30 cellular contexts compared by ENCODE assay signal in genomic region chr20:62483613-62484468, GRCh38. TPM values are rescaled to one million over a fixed set of nuclear protein-coding genes. Genes with fewer than 3 reads are reported as not detected.
A peak's percentile ranks its signal among the peaks of the same experiment; 100 is the strongest.
DNase-seq lines count a peak whose midpoint lies in the region; ATAC-seq, FAIRE-seq and TF ChIP-seq lines count a peak whose summit lies in the region.
"Had no signal": no experiment of that assay in that cellular context is flagged by ENCODE, and none has a peak within 500 bp of the region (broad histone marks: within the 10 kb centered on the region; RNA-seq: fewer than 3 reads in every experiment).

No MANE protein-coding gene starts in this region.

- H3K4me1 ChIP-seq in cardiac muscle cell (ENCODE audit: low read depth) (peaks cover 91% of the 10 kb centered on the region), H1 (replicated peaks in 1 of 4; ENCODE audit: control insufficient read depth in 3 of 4, insufficient read depth in 4 of 4, low read length in 3 of 4) (peaks cover 0 to 36% (median 29%) of the 10 kb centered on the region in 4 experiments; a peak in 6 of 7 replicates), neuronal stem cell (ENCODE audit: control insufficient read depth in 2 of 2, insufficient read depth in 1 of 2, low read depth in 1 of 2, low read length in 2 of 2) (peaks cover 3 to 32% of the 10 kb centered on the region in 2 donors), neural progenitor cell (peaks cover 48% of the 10 kb centered on the region)

- H3K4me2 ChIP-seq in H1 (ENCODE audit: insufficient read depth in 1 of 2, low read depth in 2 of 2, low read length in 2 of 2) = no peak overlapping the region; a peak in 1 of 4 replicates
- no peak overlapping the region for H3K4me2 ChIP-seq in neuronal stem cell (ENCODE audit: insufficient read depth, low read length, poor library complexity, severe bottlenecking)
- no peak overlapping the region for H3K4me2 ChIP-seq in neural progenitor cell
- H3K4me2 ChIP-seq: PC-9 had no signal

- H3K27ac ChIP-seq in cardiac muscle cell (peak overlapping the region; percentile 90), H1 (ENCODE audit: low read depth, low read length) (no peak overlapping the region), neuronal stem cell (replicated peaks; ENCODE audit: low read length) (no peak overlapping the region), neural progenitor cell (no peak overlapping the region)
- H3K27ac ChIP-seq: 22Rv1, BLaER1, HL-60, PC-9, RWPE1 had no signal

- CTCF ChIA-PET in H1 (lab: Charles Lee; ENCODE audit: partially characterized antibody) = interaction anchor here (0.6 to 7.0 kb wide), 10 partner anchors 9 to 256 kb away, joined by 3 to 68 read pairs (median 3); no protein-coding TSS in a partner anchor

- no peak overlapping the region for H3K14ac ChIP-seq in H1 (ENCODE audit: insufficient read length)
- peak overlapping the region; percentile 5 for H3K14ac ChIP-seq in neuronal stem cell (ENCODE audit: low read length)

- intact Hi-C loops in Right ventricle myocardium inferior (cut with DNase I) = no loop called here

- no peak for ATAC-seq in Right ventricle myocardium inferior
- ATAC-seq: GM12878, SK-N-SH treated with all-trans-retinoic acid at 6 μM for 48 hours had no signal

- H3K9me3 Mint-ChIP-seq in neural progenitor cell = no peaks in the 10 kb centered on the region
- no peaks in the 10 kb centered on the region for H3K9me3 Mint-ChIP-seq in endothelial cell (ENCODE audit: unreplicated experiment)
- H3K9me3 Mint-ChIP-seq: CD4-positive, alpha-beta T cell; H9; IgD-negative memory B cell had no signal

- H3K4me3 Mint-ChIP-seq in neural progenitor cell (no peak overlapping the region), endothelial cell (ENCODE audit: unreplicated experiment) (no peak overlapping the region)
- H3K4me3 Mint-ChIP-seq: CD4-positive, alpha-beta T cell had no signal

- H3K27me3 ChIP-seq in cardiac muscle cell = no peaks in the 10 kb centered on the region
- peaks cover 21 to 68% (median 62%) of the 10 kb centered on the region in 4 experiments for H3K27me3 ChIP-seq in H1 (replicated peaks in 1 of 4; ENCODE audit: control insufficient read depth in 3 of 4, extremely low read depth in 1 of 4, insufficient read depth in 3 of 4, low read length in 3 of 4)
- peaks cover 22 to 98% (median 59%) of the 10 kb centered on the region in 3 experiments for H3K27me3 ChIP-seq in neuronal stem cell (ENCODE audit: control insufficient read depth in 3 of 3, insufficient read depth in 3 of 3, low read depth in 1 of 3, low read length in 3 of 3)
- H3K27me3 ChIP-seq in neural progenitor cell = peaks cover 81% of the 10 kb centered on the region

- no peak overlapping the region for H3K27ac Mint-ChIP-seq in neural progenitor cell
- no peak overlapping the region for H3K27ac Mint-ChIP-seq in endothelial cell (ENCODE audit: unreplicated experiment)
- H3K27ac Mint-ChIP-seq: CD4-positive, alpha-beta T cell; H9; IgD-negative memory B cell had no signal

- H3K23ac ChIP-seq in H1 (ENCODE audit: insufficient read length) (no peak overlapping the region), neuronal stem cell (ENCODE audit: low read depth, low read length, poor library complexity) (peak overlapping the region; percentile 86)

- H2BK120ac ChIP-seq in H1 (replicated peaks; ENCODE audit: low read depth, low read length) = no peak overlapping the region
- no peak overlapping the region for H2BK120ac ChIP-seq in neuronal stem cell (ENCODE audit: low read depth, low read length)

- H2BK15ac ChIP-seq in H1 (ENCODE audit: low read length) (0 out of 2 replicates have a peak overlapping the region, but pooled peaks have one; percentile 2), neuronal stem cell (ENCODE audit: low read length) (peak overlapping the region; percentile 62)

- no peaks in the 10 kb centered on the region for H3K23me2 ChIP-seq in H1 (ENCODE audit: low read depth, low read length)

- TF ChIP-seq CTCF in cardiac muscle cell (IDR thresholded peaks at IDR 0.05; ENCODE audit: low read depth, low read length) (no peak), H1 (IDR thresholded peaks at IDR 0.05; ENCODE audit: control extremely low read depth in 1 of 3, insufficient read depth in 1 of 3, low read depth in 1 of 3, low read length in 3 of 3) (no peak), neural progenitor cell (IDR thresholded peaks at IDR 0.05) (no peak), endothelial cell (IDR thresholded peaks at IDR 0.05; ENCODE audit: unreplicated experiment) (no peak)

- peak overlapping the region; percentile 61; the same call in 1 of the 2 replicates for H2BK20ac ChIP-seq in H1 (ENCODE audit: low read length)

- no peak overlapping the region for H3K18ac ChIP-seq in H1 (ENCODE audit: extremely low read depth, low read length)
- peak overlapping the region; percentile 77 for H3K18ac ChIP-seq in neuronal stem cell (ENCODE audit: low read length)

- no peak overlapping the region for H3K4ac ChIP-seq in H1 (replicated peaks; ENCODE audit: insufficient read length, low read depth, low read length)
- no peak overlapping the region for H3K4ac ChIP-seq in neuronal stem cell (ENCODE audit: low read length)

- POLR2A ChIA-PET in H1 (lab: Charles Lee; ENCODE audit: partially characterized antibody) = interaction anchor here (0.9 to 1.1 kb wide), 2 partner anchors 10 to 159 kb away, joined by 3 to 6 read pairs; partner anchors contain the start of gene SLCO4A1

- H4K5ac ChIP-seq in H1 (ENCODE audit: insufficient read length, low read depth, low read length) = no peak overlapping the region

- no peak for TF ChIP-seq RAD21 in H1 (IDR thresholded peaks at IDR 0.05 in 1 of 2, conservative IDR thresholded peaks at IDR 0.05 in 1 of 2; ENCODE audit: low read depth in 2 of 2, low read length in 2 of 2)

- H3K4me3 ChIP-seq in cardiac muscle cell = no peak overlapping the region
- no peak overlapping the region for H3K4me3 ChIP-seq in H1 (ENCODE audit: extremely low read depth in 1 of 4, insufficient read depth in 2 of 4, low read depth in 3 of 4, low read length in 4 of 4)
- peak overlapping the region in 1 of 2 donors; percentile 17 for H3K4me3 ChIP-seq in neuronal stem cell (ENCODE audit: low read length in 2 of 2)
- H3K4me3 ChIP-seq in neural progenitor cell = no peak overlapping the region
- H3K4me3 ChIP-seq: BLaER1, GM12878, PC-9 had no signal

- H3K4me1 Mint-ChIP-seq in neural progenitor cell (peaks cover 40% of the 10 kb centered on the region), endothelial cell (ENCODE audit: unreplicated experiment) (peaks cover 3% of the 10 kb centered on the region)

- H4K8ac ChIP-seq in H1 (ENCODE audit: extremely low read depth, insufficient read depth, low read length) = no peak overlapping the region; the same call in 1 of the 2 replicates
- no peak overlapping the region for H4K8ac ChIP-seq in neuronal stem cell (ENCODE audit: low read depth, low read length)

- H3K9me3 ChIP-seq in cardiac muscle cell (ENCODE audit: low read depth) (no peaks in the 10 kb centered on the region), H1 (ENCODE audit: insufficient read depth in 2 of 2, low read depth in 1 of 2, low read length in 1 of 2) (no peaks in the 10 kb centered on the region), neuronal stem cell (replicated peaks in 1 of 2; ENCODE audit: control insufficient read depth in 2 of 2, insufficient read depth in 1 of 2, low read depth in 1 of 2, low read length in 2 of 2) (peaks cover 0 to 6% of the 10 kb centered on the region in 2 donors), neural progenitor cell (ENCODE audit: low read depth) (no peaks in the 10 kb centered on the region)
- H3K9me3 ChIP-seq: BLaER1 had no signal

- peaks cover 19% of the 10 kb centered on the region for H3F3A ChIP-seq in neural progenitor cell (ENCODE audit: low read depth)

- no peak for TF ChIP-seq POLR2A in H1 (IDR thresholded peaks at IDR 0.05; ENCODE audit: control extremely low read depth in 1 of 2, low read depth in 2 of 2, low read length in 2 of 2)

- FAIRE-seq in H1 (lab: Jason Lieb, UNC) = no peak
- FAIRE-seq: GM12878 had no signal

- H2AK5ac ChIP-seq in H1 (ENCODE audit: low read depth, low read length) (peak overlapping the region; percentile 67; the same call in 1 of the 2 replicates), neuronal stem cell (ENCODE audit: low read depth, low read length) (peak overlapping the region; percentile 91)

- DNase-seq in cardiac muscle cell (ENCODE audit: low read depth in 1 of 2, low spot score in 1 of 2) (no peak), Right ventricle myocardium inferior (ENCODE audit: missing footprints) (no peak), H1 (ENCODE audit: low read depth in 1 of 2, low spot score in 2 of 2) (no peak), neuronal stem cell (ENCODE audit: low spot score) (no peak), neural progenitor cell (ENCODE audit: low spot score) (no peak), GM19238 (ENCODE audit: insufficient read length, low spot score) (no peak), NOMO-1 treated with dmso at 0.1 percent for 144 hours (lab: John Stamatoyannopoulos, UW; ENCODE audit: unreplicated experiment) (no peak), endothelial cell (ENCODE audit: low spot score) (no peak)
- DNase-seq: ACHN; CD4-positive, alpha-beta T cell; COR-L47; DMS 273 treated with DMSO at 0.1 percent for 48 hours; DMS79 treated with DMSO at 0.1 percent for 48 hours; H9; Karpas-422; MV-4-11; NCI-H1105 treated with DMSO at 0.1 percent for 48 hours; NCI-H2029 treated with DMSO at 0.1 percent for 48 hours; NCI-H2171; NCI-H526 treated with DMSO at 0.1 percent for 48 hours; PC-9 had no signal

- 89% methylated on average over 25 of the region's 26 CpGs; no CpG with 5 or more reads in 1 of the 2 experiments for WGBS in H1 (ENCODE audit: extremely low coverage in 1 of 2, insufficient coverage in 1 of 2, insufficient read length in 1 of 2, insufficient replicate concordance in 2 of 2, low coverage in 1 of 2, low lambda C conversion rate in 2 of 2, missing lambda C conversion rate in 1 of 2), 2 experiments
- WGBS in neuronal stem cell (ENCODE audit: extremely low coverage in 2 of 2, insufficient read length in 2 of 2, insufficient replicate concordance in 1 of 2), 2 donors = no CpG with 5 or more reads among the region's 26 CpGs

- H3K79me1 ChIP-seq in H1 (ENCODE audit: low read depth, low read length) (0 out of 2 replicates have a peak, but pooled peaks cover 2% of the 10 kb centered on the region), neuronal stem cell (ENCODE audit: low read depth, low read length) (peaks cover 2% of the 10 kb centered on the region)

- H3K36me3 Mint-ChIP-seq in neural progenitor cell (no peaks in the 10 kb centered on the region), endothelial cell (ENCODE audit: low read depth, unreplicated experiment) (peaks cover 5% of the 10 kb centered on the region)
- H3K36me3 Mint-ChIP-seq: IgD-negative memory B cell had no signal

- H4K20me1 ChIP-seq in H1 (replicated peaks in 1 of 2; ENCODE audit: control insufficient read depth in 1 of 2, insufficient read depth in 2 of 2, low read length in 2 of 2) = peaks cover 0 to 15% of the 10 kb centered on the region in 2 experiments
- H4K20me1 ChIP-seq in neural progenitor cell (ENCODE audit: low read depth) = peaks cover 39% of the 10 kb centered on the region

- H3K36me3 ChIP-seq in cardiac muscle cell (no peaks in the 10 kb centered on the region), H1 (ENCODE audit: control insufficient read depth in 2 of 4, insufficient read depth in 4 of 4, low read length in 3 of 4) (no peaks in the 10 kb centered on the region), neuronal stem cell (replicated peaks in 1 of 2; ENCODE audit: control insufficient read depth in 2 of 2, insufficient read depth in 2 of 2, low read length in 2 of 2) (no peaks in the 10 kb centered on the region), neural progenitor cell (no peaks in the 10 kb centered on the region)
- H3K36me3 ChIP-seq: BLaER1 had no signal

- H2BK5ac ChIP-seq in H1 (ENCODE audit: low read depth, low read length) (no peak overlapping the region), neuronal stem cell (ENCODE audit: low read length) (peak overlapping the region; percentile 42)

- TF ChIP-seq EP300 in H1 (IDR thresholded peaks at IDR 0.05; ENCODE audit: borderline replicate concordance in 1 of 2, low read depth in 2 of 2, low read length in 2 of 2) = no peak

- no peak overlapping the region for H4K91ac ChIP-seq in H1 (replicated peaks; ENCODE audit: insufficient read length, low read length)
- no peak overlapping the region for H4K91ac ChIP-seq in neuronal stem cell (ENCODE audit: low read depth, low read length, poor library complexity)

- H2BK12ac ChIP-seq in H1 (ENCODE audit: low read depth, low read length) (no peak overlapping the region; the same call in 1 of the 2 replicates), neuronal stem cell (ENCODE audit: low read length) (peak overlapping the region; percentile 95)

- H3K27me3 Mint-ChIP-seq in neural progenitor cell (ENCODE audit: insufficient read depth, low read depth) = peaks cover 31% of the 10 kb centered on the region
- H3K27me3 Mint-ChIP-seq in endothelial cell (ENCODE audit: unreplicated experiment) = peaks cover 31% of the 10 kb centered on the region

- no peak overlapping the region for H2AFZ ChIP-seq in H1 (ENCODE audit: low read length)
- H2AFZ ChIP-seq in neuronal stem cell (ENCODE audit: low read length) = no peak overlapping the region
- no peak overlapping the region for H2AFZ ChIP-seq in neural progenitor cell (replicated peaks)
- H2AFZ ChIP-seq: PC-9 had no signal

- H3K79me2 ChIP-seq in H1 (ENCODE audit: control insufficient read depth in 1 of 2, insufficient read depth in 2 of 2, low read length in 2 of 2) (no peaks in the 10 kb centered on the region), neural progenitor cell (ENCODE audit: low read depth) (no peaks in the 10 kb centered on the region)

- no peak overlapping the region for H3K9ac ChIP-seq in H1 (replicated peaks in 1 of 4; ENCODE audit: extremely low read depth in 1 of 4, low read depth in 3 of 4, low read length in 3 of 4)
- H3K9ac ChIP-seq in neuronal stem cell (ENCODE audit: low read depth, low read length, poor library complexity) = peak overlapping the region; percentile 80
- no peak overlapping the region for H3K9ac ChIP-seq in neural progenitor cell
- H3K9ac ChIP-seq: BLaER1 had no signal

- H3K56ac ChIP-seq in H1 (replicated peaks; ENCODE audit: insufficient read length, low read depth, low read length) = no peak overlapping the region

RNA-seq across cellular contexts. Expression of gene GATA5, which starts 8.0 kb away (rescaled TPM):
- total RNA-seq in cardiac muscle cell = 79.0 and 103 TPM in 2 replicates
- polyA plus RNA-seq in cardiac muscle cell = 66.8 and 96.5 TPM in 2 replicates
- total RNA-seq in Right ventricle myocardium inferior = 1.7 TPM
- 0.11 and 0.15 TPM in 2 replicates for total RNA-seq in H1 (2021; fragmentation: NEBNext Ultra II Directional; extraction: Animal tissue kit (Norgen Biotek cat#: 25700))
- polyA plus RNA-seq in H1 (2011; rRNA removed) = 0.08 TPM in 2 replicates
- 0.10 TPM for polyA plus RNA-seq in H1 (2011; cell fraction: cytosol; rRNA removed)
- 0.14 TPM for polyA plus RNA-seq in H1 (2011; cell fraction: nucleus; rRNA removed)
- polyA plus RNA-seq in H1 (2012, experiment 1 of 2) = 0.11 to 0.17 TPM (median 0.12 TPM) in 3 of 4 replicates, not detected in the other
- polyA plus RNA-seq in H1 (2012, experiment 2 of 2) = 0.12 TPM
- polyA plus RNA-seq in H1 (2013, experiment 1 of 2) = 0.08 TPM
- 0.07 TPM for polyA plus RNA-seq in H1 (2013, experiment 2 of 2)
- polyA minus RNA-seq in H1 (2011; rRNA and poly(A)+ RNA removed) = 0.05 and 0.06 TPM in 2 replicates
- not detected for polyA minus RNA-seq in H1 (2011; cell fraction: cytosol; rRNA and poly(A)+ RNA removed)
- polyA minus RNA-seq in H1 (2011; cell fraction: nucleus; rRNA and poly(A)+ RNA removed) = not detected
- 0.08 TPM for polyA plus RNA-seq in neuronal stem cell (2013, experiment 1 of 2)
- 0.11 TPM for polyA plus RNA-seq in neuronal stem cell (2013, experiment 2 of 2)
- total RNA-seq in neural progenitor cell (ENCODE audit: low replicate concordance) = 0.12 TPM in 1 of 2 replicates, not detected in the other
- not detected for total RNA-seq in endothelial cell (ENCODE audit: unreplicated experiment)
- total RNA-seq: CD4-positive, alpha-beta T cell; GM12878; HT1080; M059J had no signal
- polyA plus RNA-seq: GM12878, IgD-negative memory B cell had no signal

RNA-seq across cellular contexts. Expression of gene RBBP8NL, which starts 56.5 kb away (rescaled TPM):
- not detected in 2 replicates for total RNA-seq in cardiac muscle cell
- polyA plus RNA-seq in cardiac muscle cell = not detected in 2 replicates
- not detected for total RNA-seq in Right ventricle myocardium inferior
- total RNA-seq in H1 (2021; fragmentation: NEBNext Ultra II Directional; extraction: Animal tissue kit (Norgen Biotek cat#: 25700)) = 0.43 and 0.59 TPM in 2 replicates
- 0.48 and 0.88 TPM in 2 replicates for polyA plus RNA-seq in H1 (2011; rRNA removed)
- 0.75 TPM for polyA plus RNA-seq in H1 (2011; cell fraction: cytosol; rRNA removed)
- 1.4 TPM for polyA plus RNA-seq in H1 (2011; cell fraction: nucleus; rRNA removed)
- 0.55 to 1.1 TPM (median 0.65 TPM) in 4 replicates for polyA plus RNA-seq in H1 (2012, experiment 1 of 2)
- polyA plus RNA-seq in H1 (2012, experiment 2 of 2) = 0.46 TPM
- 0.71 TPM for polyA plus RNA-seq in H1 (2013, experiment 1 of 2)
- 0.63 TPM for polyA plus RNA-seq in H1 (2013, experiment 2 of 2)
- polyA minus RNA-seq in H1 (2011; rRNA and poly(A)+ RNA removed) = 0.09 and 0.20 TPM in 2 replicates
- 1.4 TPM for polyA minus RNA-seq in H1 (2011; cell fraction: cytosol; rRNA and poly(A)+ RNA removed)
- 1.9 TPM for polyA minus RNA-seq in H1 (2011; cell fraction: nucleus; rRNA and poly(A)+ RNA removed)
- polyA plus RNA-seq in neuronal stem cell (2013, experiment 1 of 2) = not detected
- not detected for polyA plus RNA-seq in neuronal stem cell (2013, experiment 2 of 2)
- total RNA-seq in neural progenitor cell (ENCODE audit: low replicate concordance) = 0.03 TPM in 1 of 2 replicates, not detected in the other
- 0.10 TPM for total RNA-seq in endothelial cell (ENCODE audit: unreplicated experiment)
- total RNA-seq: CD4-positive, alpha-beta T cell; GM12878; HT1080; M059J had no signal
- polyA plus RNA-seq: GM12878, IgD-negative memory B cell had no signal

Comparison
In these comparisons a context has a peak if more than half of its experiments do, and no peak if none do; other contexts are left out.
1. RNA of gene GATA5, which starts 8.0 kb away (total RNA-seq): 79.0 to 103 TPM in cardiac muscle cell; 1.7 TPM in Right ventricle myocardium inferior (single experiment), 0.11 to 0.15 TPM in H1, not detected in endothelial cell (single experiment) and 0.12 TPM in neural progenitor cell; every median in the first group is over 10 times any median in the second.